8 cellular contexts compared by ENCODE assay signal in genomic region chr18:48813833-48814489, GRCh38.
DNase-seq lines count a peak whose midpoint lies in the region; ATAC-seq, FAIRE-seq and TF ChIP-seq lines count a peak whose summit lies in the region.

No MANE protein-coding gene starts in this region.

- TF ChIP-seq POLR2A in right lobe of liver (IDR thresholded peaks at IDR 0.05) (no peak), HepG2 (IDR thresholded peaks at IDR 0.05; ENCODE audit: insufficient read depth in 1 of 2, low read depth in 2 of 2, low read length in 2 of 2) (no peak)

- no peak overlapping the region for H3K27ac ChIP-seq in right lobe of liver
- H3K27ac ChIP-seq in HepG2 (ENCODE audit: extremely low read length, insufficient read depth, low read length), result no peak overlapping the region
- peak overlapping the region in 1 of 2 donors; percentile 23 for H3K27ac ChIP-seq in left lung

- TF ChIP-seq CTCF in right lobe of liver (IDR thresholded peaks at IDR 0.05) (no peak), HepG2 (CRISPR knock-in tag; IDR thresholded peaks at IDR 0.05) (no peak), left lung (IDR thresholded peaks at IDR 0.05) (no peak), GM13976 (IDR thresholded peaks at IDR 0.05; ENCODE audit: borderline replicate concordance, control extremely low read depth, extremely low read depth, insufficient read depth, missing control alignments) (no peak)

- H3K36me3 ChIP-seq in right lobe of liver, result peaks cover 0 to 15% (median 2%) of the 10 kb centered on the region in 4 donors
- peaks cover 8 to 20% of the 10 kb centered on the region in 2 experiments; a peak in 4 of 5 replicates for H3K36me3 ChIP-seq in HepG2 (replicated peaks in 1 of 2; ENCODE audit: control insufficient read depth in 1 of 2, insufficient read depth in 2 of 2, low read length in 2 of 2)
- H3K36me3 ChIP-seq in left lung, result peaks cover 0 to 10% of the 10 kb centered on the region in 2 donors

- TF ChIP-seq RAD21 in HepG2 (CRISPR knock-in tag; IDR thresholded peaks at IDR 0.05), result no peak

- ATAC-seq in right lobe of liver, result peak; percentile 26 to 55 (median 40)
- ATAC-seq in HepG2, result no peak
- peak; percentile 65 for ATAC-seq in left lung

- H4K20me1 ChIP-seq in HepG2 (ENCODE audit: insufficient read depth, low read length), result no peaks in the 10 kb centered on the region

- POLR2A ChIA-PET in HepG2 (lab: Yijun Ruan, JAX), result no interaction called here

- 59% methylated on average over 5 of the region's 5 CpGs for WGBS in right lobe of liver (ENCODE audit: insufficient coverage, low coverage, low lambda C conversion rate, missing lambda C conversion rate)
- WGBS in HepG2 (ENCODE audit: low lambda C conversion rate), result 96% methylated on average over 5 of the region's 5 CpGs

- no peak overlapping the region for H3K4me2 ChIP-seq in HepG2 (ENCODE audit: low read depth, low read length)

- no TSS peak for BruUV-seq in HepG2 (replicated peaks; lab: Mats Ljungman, UMichigan)

- intact Hi-C loops in right lobe of liver (cut with DNase I) (no loop called here), HepG2 (cut with micrococcal nuclease; ENCODE audit: unreplicated experiment) (no loop called here), left lung (cut with DNase I) (no loop called here)

- in situ Hi-C loops in HepG2 (cut with HindIII; ENCODE audit: extremely low pct_ligation_motif_present, low pct_unique_long_range_greater_than_20kb), result no loop called here
- in situ Hi-C loops in GM13976 (cut with MboI; ENCODE audit: low sequenced_read_pairs, unreplicated experiment), result no loop called here

- H3K79me2 ChIP-seq in HepG2 (ENCODE audit: insufficient read depth, low read length), result no peaks in the 10 kb centered on the region

- H3K4me1 ChIP-seq in right lobe of liver (no peaks in the 10 kb centered on the region), HepG2 (ENCODE audit: insufficient read depth, low read length) (no peaks in the 10 kb centered on the region), left lung (peaks cover 4 to 15% of the 10 kb centered on the region in 2 donors)

- no peaks in the 10 kb centered on the region for H3K27me3 ChIP-seq in right lobe of liver
- H3K27me3 ChIP-seq in HepG2 (ENCODE audit: control insufficient read depth in 1 of 2, insufficient read depth in 2 of 2, low read length in 2 of 2), result no peaks in the 10 kb centered on the region
- no peaks in the 10 kb centered on the region for H3K27me3 ChIP-seq in left lung

- CTCF ChIA-PET in HepG2 (lab: Yijun Ruan, JAX; ENCODE audit: low intra/inter-chr PET ratio, low total read pairs), result no interaction called here

- H3K4me3 ChIP-seq in right lobe of liver, result no peak overlapping the region
- H3K4me3 ChIP-seq in HepG2 (replicated peaks in 1 of 3; ENCODE audit: insufficient read depth in 1 of 3, low read depth in 2 of 3, low read length in 3 of 3), result no peak overlapping the region
- H3K4me3 ChIP-seq in left lung, result no peak overlapping the region

- H3K9me3 ChIP-seq in right lobe of liver (no peaks in the 10 kb centered on the region), HepG2 (ENCODE audit: low read length) (no peaks in the 10 kb centered on the region), left lung (no peaks in the 10 kb centered on the region)

- FAIRE-seq in HepG2 (lab: Jason Lieb, UNC), result no peak

- TF ChIP-seq EP300 in HepG2 (IDR thresholded peaks at IDR 0.05; ENCODE audit: low read depth in 2 of 2, low read length in 2 of 2) (no peak), HepG2 (CRISPR knock-in tag; IDR thresholded peaks at IDR 0.05; ENCODE audit: borderline replicate concordance) (no peak)

- DNase-seq in right lobe of liver (peak in 2 of 3 donors; percentile 18 to 44), HepG2 (ENCODE audit: low spot score) (no peak), left lung (peak in 1 of 2 donors; percentile 31), GM13976 (ENCODE audit: low spot score) (no peak), NCI-H748 (lab: John Stamatoyannopoulos, UW; ENCODE audit: unreplicated experiment) (no peak), NCI-H2107 (lab: John Stamatoyannopoulos, UW) (no peak), NCI-H1417 (lab: John Stamatoyannopoulos, UW) (no peak)
- DNase-seq in activated effector memory CD4-positive, alpha-beta T cell treated with Interleukin-2 at 50 U/mL for 16 hours, result peak; percentile 56

- H3K9ac ChIP-seq in HepG2 (ENCODE audit: insufficient read depth, low read depth, low read length), result no peak overlapping the region

- H2AFZ ChIP-seq in HepG2 (ENCODE audit: low read length), result no peak overlapping the region

TF ChIP-seq in HepG2, 621 proteins besides CTCF, POLR2A, EP300 and RAD21:
- TF ChIP-seq ZNF510 (CRISPR knock-in tag; IDR thresholded peaks at IDR 0.05; ENCODE audit: low read depth), result no peak
- no peak for TF ChIP-seq NR1H2 (CRISPR knock-in tag; IDR thresholded peaks at IDR 0.05; ENCODE audit: borderline replicate concordance, low read depth)
- no peak for TF ChIP-seq RNF2 (conservative IDR thresholded peaks at IDR 0.05; ENCODE audit: low read depth)
- TF ChIP-seq ZNF329 (CRISPR knock-in tag; IDR thresholded peaks at IDR 0.05; ENCODE audit: low read depth), result no peak
- no peak for TF ChIP-seq ZFP37 (CRISPR knock-in tag; IDR thresholded peaks at IDR 0.05; ENCODE audit: borderline replicate concordance)
- TF ChIP-seq KDM1A (CRISPR knock-in tag; IDR thresholded peaks at IDR 0.05), result no peak
- TF ChIP-seq ZNF558 (CRISPR knock-in tag; IDR thresholded peaks at IDR 0.05; ENCODE audit: borderline replicate concordance), result no peak
- TF ChIP-seq ZBTB46 (CRISPR knock-in tag; IDR thresholded peaks at IDR 0.05; ENCODE audit: borderline replicate concordance), result no peak
- TF ChIP-seq RELA (CRISPR knock-in tag; IDR thresholded peaks at IDR 0.05), result no peak
- TF ChIP-seq GZF1 (CRISPR knock-in tag; IDR thresholded peaks at IDR 0.05), result no peak
- TF ChIP-seq PRDM15 (CRISPR knock-in tag; IDR thresholded peaks at IDR 0.05), result no peak
- TF ChIP-seq ZFYVE20 (CRISPR knock-in tag; IDR thresholded peaks at IDR 0.05; ENCODE audit: borderline replicate concordance, low read depth), result no peak
- no peak for TF ChIP-seq DMTF1 (CRISPR knock-in tag; IDR thresholded peaks at IDR 0.05)
- no peak for TF ChIP-seq ZNF234 (CRISPR knock-in tag; conservative IDR thresholded peaks at IDR 0.05)
- TF ChIP-seq CENPX (CRISPR knock-in tag; IDR thresholded peaks at IDR 0.05), result no peak
- no peak for TF ChIP-seq ZSCAN12 (CRISPR knock-in tag; IDR thresholded peaks at IDR 0.05)
TF ChIP-seq in HepG2: peak in this region for 0.

Comparison
In these comparisons a context has a peak if more than half of its experiments do, and no peak if none do; other contexts are left out.
1. DNase-seq: peak in right lobe of liver (2 of 3) and activated effector memory CD4-positive, alpha-beta T cell treated with Interleukin-2 at 50 U/mL for 16 hours (single experiment); none in HepG2 (single experiment), GM13976 (single experiment), NCI-H748 (single experiment), NCI-H2107 (single experiment) and NCI-H1417 (0 of 3).